ENCODE assay signal across 17 cellular contexts in genomic region chr1:205300149-205300548, GRCh38. TPM values are rescaled to one million over a fixed set of nuclear protein-coding genes. Genes with fewer than 3 reads are reported as not detected.
DNase-seq lines count a peak whose midpoint lies in the region; ATAC-seq and TF ChIP-seq lines count a peak whose summit lies in the region.
"Had no signal": no experiment of that assay in that cellular context is flagged by ENCODE, and none has a peak within 500 bp of the region (broad histone marks: within the 10 kb centered on the region; RNA-seq: fewer than 3 reads in every experiment).

No MANE protein-coding gene starts in this region.

- H2AFZ ChIP-seq in smooth muscle cell (ENCODE audit: low read depth): no peak overlapping the region

- peaks cover 26% of the 10 kb centered on the region for H3F3A ChIP-seq in smooth muscle cell (ENCODE audit: low read depth)

- H3K4me1 ChIP-seq in HUES48 (ENCODE audit: control insufficient read depth, insufficient read depth, low read length) (peaks cover 42% of the 10 kb centered on the region), left lung (peaks cover 6 to 15% of the 10 kb centered on the region in 2 donors), smooth muscle cell (ENCODE audit: low read depth) (peaks cover 67% of the 10 kb centered on the region)
- H3K4me1 ChIP-seq in CD4-positive, alpha-beta memory T cell (ENCODE audit: insufficient read depth, low read length): peaks cover 35% of the 10 kb centered on the region

- H3K36me3 ChIP-seq in HUES48 (ENCODE audit: control insufficient read depth, insufficient read depth, low read length) (peaks cover 24% of the 10 kb centered on the region), left lung (peaks cover 0 to 36% of the 10 kb centered on the region in 2 donors), smooth muscle cell (ENCODE audit: low read depth) (no peaks in the 10 kb centered on the region)
- H3K36me3 ChIP-seq in CD4-positive, alpha-beta memory T cell (ENCODE audit: insufficient read depth, low read length): peaks cover 30% of the 10 kb centered on the region

- H3K4me3 Mint-ChIP-seq in activated B cell treated with CpG ODN at 0.5 μM for 24 hours: no peak overlapping the region
- H3K4me3 Mint-ChIP-seq in CD4-positive, alpha-beta memory T cell: no peak overlapping the region
- H3K4me3 Mint-ChIP-seq: memory B cell had no signal

- H3K4me1 Mint-ChIP-seq in activated B cell treated with CpG ODN at 0.5 μM for 24 hours: peaks cover 76% of the 10 kb centered on the region
- H3K4me1 Mint-ChIP-seq in CD4-positive, alpha-beta memory T cell: peaks cover 34 to 65% (median 49%) of the 10 kb centered on the region in 4 donors

- H3K4me2 ChIP-seq in smooth muscle cell: peak overlapping the region; percentile 67

- H3K27ac ChIP-seq in HUES48 (ENCODE audit: low read depth, low read length): peak overlapping the region; percentile 100
- H3K27ac ChIP-seq in left lung: peak overlapping the region; percentile 59 to 73
- peak overlapping the region; percentile 93 for H3K27ac ChIP-seq in smooth muscle cell (ENCODE audit: low read depth)
- H3K27ac ChIP-seq in CD4-positive, alpha-beta memory T cell (ENCODE audit: low read depth, low read length): no peak overlapping the region

- ATAC-seq in activated B cell treated with CpG ODN at 0.5 μM for 24 hours (ENCODE audit: low read depth): no peak
- no peak for ATAC-seq in left lung
- ATAC-seq in activated CD4-positive, CD25-positive, alpha-beta regulatory T cell treated with anti-CD3 and anti-CD28 coated beads, Interleukin-2, amount 50 U/mL, for 24 hours: no peak
- ATAC-seq: PC-3 had no signal

- WGBS in smooth muscle cell (ENCODE audit: low lambda C conversion rate): 88% methylated on average over 9 of the region's 9 CpGs

- no peaks in the 10 kb centered on the region for H3K79me2 ChIP-seq in smooth muscle cell (ENCODE audit: low read depth)

- TF ChIP-seq CTCF in activated B cell treated with CpG ODN at 0.5 μM for 24 hours (IDR thresholded peaks at IDR 0.05) (no peak), left lung (IDR thresholded peaks at IDR 0.05) (no peak), smooth muscle cell (IDR thresholded peaks at IDR 0.05; ENCODE audit: borderline replicate concordance, insufficient read depth, poor library complexity, severe bottlenecking) (no peak)

- H3K36me3 Mint-ChIP-seq in activated B cell treated with CpG ODN at 0.5 μM for 24 hours (ENCODE audit: low read depth): peaks cover 34% of the 10 kb centered on the region
- H3K36me3 Mint-ChIP-seq in CD4-positive, alpha-beta memory T cell: peaks cover 14 to 21% of the 10 kb centered on the region in 2 donors

- no peak overlapping the region for H3K9ac ChIP-seq in HUES48 (ENCODE audit: low read depth, low read length)
- no peak overlapping the region for H3K9ac ChIP-seq in smooth muscle cell (ENCODE audit: low read depth)

- DNase-seq in activated B cell treated with CpG ODN at 0.5 μM for 24 hours (no peak), left lung (no peak), smooth muscle cell (lab: John Stamatoyannopoulos, UW; ENCODE audit: unreplicated experiment) (no peak), AG08396 (ENCODE audit: low spot score) (no peak)
- DNase-seq in activated CD4-positive, CD25-positive, alpha-beta regulatory T cell treated with anti-CD3 and anti-CD28 coated beads, Interleukin-2, amount 50 U/mL, for 72 hours: no peak
- DNase-seq in CD4-positive, alpha-beta memory T cell: no peak
- DNase-seq: activated naive CD4-positive, alpha-beta T cell; CD4-positive, CD25-positive, alpha-beta regulatory T cell; effector CD4-positive, alpha-beta T cell; foreskin fibroblast; NCI-H1105; PC-3; posterior cingulate gyrus; SW 1271 had no signal

- CTCF ChIA-PET in activated B cell treated with CpG ODN at 0.5 μM for 24 hours (lab: Charles Lee): interaction anchor here (0.7 to 4.4 kb wide), 4 partner anchors 11 to 26 kb away, joined by 3 to 19 read pairs (median 11); partner anchors contain the start of gene NUAK2
- CTCF ChIA-PET in CD4-positive, alpha-beta memory T cell (lab: Charles Lee; ENCODE audit: partially characterized antibody): interaction anchor here (10.6 kb wide), 1 partner anchor 27 kb away, joined by 79 read pairs; no protein-coding TSS in a partner anchor

- no peaks in the 10 kb centered on the region for H3K27me3 Mint-ChIP-seq in activated B cell treated with CpG ODN at 0.5 μM for 24 hours
- no peaks in the 10 kb centered on the region for H3K27me3 Mint-ChIP-seq in CD4-positive, alpha-beta memory T cell
- H3K27me3 Mint-ChIP-seq: memory B cell had no signal

- no peaks in the 10 kb centered on the region for H3K9me3 Mint-ChIP-seq in activated B cell treated with CpG ODN at 0.5 μM for 24 hours
- H3K9me3 Mint-ChIP-seq in CD4-positive, alpha-beta memory T cell: no peaks in the 10 kb centered on the region
- H3K9me3 Mint-ChIP-seq: CD4-positive, CD25-positive, alpha-beta regulatory T cell; memory B cell had no signal

- H3K27ac Mint-ChIP-seq in activated B cell treated with CpG ODN at 0.5 μM for 24 hours: peak overlapping the region; percentile 78
- peak overlapping the region in 3 of 7 donors; percentile 41 to 81 (median 62) for H3K27ac Mint-ChIP-seq in CD4-positive, alpha-beta memory T cell

- POLR2A ChIA-PET in activated B cell treated with CpG ODN at 0.5 μM for 24 hours (lab: Charles Lee): interaction anchor here (0.6 to 35.7 kb wide), 5 partner anchors 14 to 34 kb away, joined by 4 to 1622 read pairs (median 11); partner anchors contain the start of gene NUAK2
- POLR2A ChIA-PET in CD4-positive, alpha-beta memory T cell (lab: Charles Lee; ENCODE audit: partially characterized antibody): interaction anchor here (2.9 to 15.2 kb wide), 3 partner anchors 13 to 25 kb away, joined by 10 to 159 read pairs (median 67); partner anchors contain the start of gene NUAK2

- no peaks in the 10 kb centered on the region for H3K27me3 ChIP-seq in HUES48 (ENCODE audit: control insufficient read depth, insufficient read depth, low read length)
- H3K27me3 ChIP-seq in left lung: no peaks in the 10 kb centered on the region
- no peaks in the 10 kb centered on the region for H3K27me3 ChIP-seq in smooth muscle cell (ENCODE audit: low read depth)
- H3K27me3 ChIP-seq in CD4-positive, alpha-beta memory T cell (ENCODE audit: insufficient read depth, low read length): no peaks in the 10 kb centered on the region

- no peaks in the 10 kb centered on the region for H4K20me1 ChIP-seq in smooth muscle cell (ENCODE audit: low read depth)

- H3K4me3 ChIP-seq in HUES48 (ENCODE audit: low read depth, low read length): no peak overlapping the region
- H3K4me3 ChIP-seq in left lung: no peak overlapping the region
- H3K4me3 ChIP-seq in smooth muscle cell: no peak overlapping the region
- no peak overlapping the region for H3K4me3 ChIP-seq in CD4-positive, alpha-beta memory T cell (ENCODE audit: low read length in 2 of 2)

- intact Hi-C loops in activated B cell treated with CpG ODN at 0.5 μM for 24 hours (cut with micrococcal nuclease): no loop called here
- intact Hi-C loops in left lung (cut with DNase I): no loop called here
- intact Hi-C loops in CD4-positive, alpha-beta memory T cell (cut with micrococcal nuclease): no loop called here

- H3K9me3 ChIP-seq in HUES48 (ENCODE audit: control insufficient read depth, insufficient read depth, low read length): no peaks in the 10 kb centered on the region
- H3K9me3 ChIP-seq in left lung: no peaks in the 10 kb centered on the region
- no peaks in the 10 kb centered on the region for H3K9me3 ChIP-seq in smooth muscle cell (replicated peaks; ENCODE audit: low read depth)
- H3K9me3 ChIP-seq in CD4-positive, alpha-beta memory T cell (ENCODE audit: control insufficient read depth in 1 of 2, low read length in 2 of 2): no peaks in the 10 kb centered on the region

RNA-seq across cellular contexts. Expression of gene NUAK2, which starts 21.4 kb away (rescaled TPM):
- total RNA-seq in activated B cell treated with CpG ODN at 0.5 μM for 24 hours (26.1 and 26.2 TPM in 2 replicates), left lung (10 to 100 TPM; 10.3 to 12.3 TPM), smooth muscle cell (6.6 and 11.3 TPM in 2 replicates)
- polyA plus RNA-seq in smooth muscle cell: 15.8 and 16.8 TPM in 2 replicates
- 10 to 100 TPM; 32.5 to 32.8 TPM for total RNA-seq in CD4-positive, alpha-beta memory T cell
- 10 to 100 TPM in 1 of 2 donors, 1 to 10 TPM in 1; 8.5 to 35.7 TPM for polyA plus RNA-seq in CD4-positive, alpha-beta memory T cell

RNA-seq across cellular contexts. Expression of gene KLHDC8A, which starts 56.6 kb away (rescaled TPM):
- total RNA-seq in activated B cell treated with CpG ODN at 0.5 μM for 24 hours (0.07 TPM in 1 of 2 replicates, not detected in the other), left lung (under 1 TPM in 1 of 2 donors, not detected in 1; 0.32 TPM), smooth muscle cell (0.54 TPM in 1 of 2 replicates, not detected in the other)
- polyA plus RNA-seq in smooth muscle cell: 0.33 and 0.84 TPM in 2 replicates
- total RNA-seq in CD4-positive, alpha-beta memory T cell: not detected
- not detected for polyA plus RNA-seq in CD4-positive, alpha-beta memory T cell
- total RNA-seq: CD4-positive, CD25-positive, alpha-beta regulatory T cell; PC-3 had no signal
